1 cellular context compared by ENCODE assay signal in the genomic region with DNA sequence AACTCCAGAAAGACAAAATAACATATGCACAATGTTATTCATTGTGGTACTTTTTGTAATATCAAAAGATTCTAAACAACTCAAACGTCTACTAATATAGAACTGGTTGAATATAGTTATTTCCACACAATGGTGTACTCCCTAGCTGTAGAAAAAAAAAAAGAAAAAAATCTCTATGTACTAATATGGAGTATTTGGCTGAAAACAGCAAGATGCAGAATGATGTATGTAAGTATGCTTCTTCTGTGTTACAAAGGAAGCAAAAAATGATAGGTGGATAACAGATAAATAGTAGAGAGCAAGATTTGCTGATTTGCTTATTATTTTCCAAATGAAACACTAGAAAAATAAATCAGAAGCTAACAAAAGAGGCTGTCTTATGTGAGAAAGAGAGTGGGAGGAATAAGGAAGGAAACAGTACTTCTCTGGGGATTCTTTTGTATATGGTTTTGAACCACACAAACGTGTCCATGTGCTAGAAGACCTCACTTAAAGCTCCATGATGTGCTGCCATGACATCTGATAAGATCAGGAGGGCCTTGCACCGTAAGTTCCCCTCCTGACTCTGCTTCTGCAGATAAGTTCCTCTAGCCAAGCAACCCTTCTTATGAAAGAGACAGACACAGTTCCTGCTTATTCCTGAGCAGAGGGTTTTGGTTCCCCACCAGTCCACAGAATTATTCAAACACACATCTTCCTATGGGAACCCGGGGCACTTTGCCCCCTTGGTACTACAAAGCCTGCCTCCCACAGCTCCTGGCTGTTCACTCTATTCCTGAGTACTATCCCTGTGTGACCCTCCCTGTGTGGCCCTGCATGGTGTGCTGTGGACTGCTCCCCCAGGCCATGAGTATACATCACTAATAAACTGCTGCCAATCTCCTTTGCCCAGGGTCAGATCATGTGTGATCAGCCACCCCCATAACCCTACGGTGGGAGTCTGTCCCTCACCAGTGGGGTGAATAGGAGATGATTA.
A peak's percentile ranks its signal among the peaks of the same experiment; 100 is the strongest.
TF ChIP-seq lines count a peak whose summit lies in the region.

No MANE protein-coding gene starts in this region.

TF ChIP-seq in K562, 482 proteins besides CTCF, POLR2A, EP300 and RAD21 (continued from another document and continues in another):
- TF ChIP-seq CHAMP1 (IDR thresholded peaks at IDR 0.05) (peak; percentile 94), CBFA2T3 (IDR thresholded peaks at IDR 0.05) (peak; percentile 77), ZNF75A (CRISPR knock-in tag; IDR thresholded peaks at IDR 0.05) (no peak), FOXO4 (CRISPR knock-in tag; IDR thresholded peaks at IDR 0.05) (0 out of 2 replicates have a peak, but pooled peaks have one; percentile 53), SMARCB1 (IDR thresholded peaks at IDR 0.05; ENCODE audit: insufficient read length, low read depth) (peak; percentile 93), TAF1 (IDR thresholded peaks at IDR 0.05; ENCODE audit: control insufficient read depth, extremely low read depth, insufficient read depth, low read length, severe bottlenecking) (peak; percentile 32), ZBTB17 (CRISPR knock-in tag; IDR thresholded peaks at IDR 0.05) (peak; percentile 31), CBFA2T2 (conservative IDR thresholded peaks at IDR 0.05) (no peak; the same call in 1 of the 2 replicates), U2AF2 (optimal IDR thresholded peaks at IDR 0.05; ENCODE audit: low read depth, low read length) (no peak), MCM2 (IDR thresholded peaks at IDR 0.05; ENCODE audit: low read depth) (no peak), POLR2H (tag; IDR thresholded peaks at IDR 0.05; ENCODE audit: low read depth) (peak; percentile 64), CEBPZ (IDR thresholded peaks at IDR 0.05; ENCODE audit: borderline replicate concordance, low read depth, low read length) (no peak), DPF2 (IDR thresholded peaks at IDR 0.05) (peak; percentile 93), ZSCAN32 (CRISPR knock-in tag; IDR thresholded peaks at IDR 0.05) (no peak), HDAC2 (IDR thresholded peaks at IDR 0.05) (0 out of 2 replicates have a peak, but pooled peaks have one; percentile 87), PHF20 (IDR thresholded peaks at IDR 0.05; ENCODE audit: partially characterized antibody) (no peak), TAF7 (tag; IDR thresholded peaks at IDR 0.05) (peak; percentile 56), CSDE1 (IDR thresholded peaks at IDR 0.05) (peak in 1 of 2 experiments; percentile 9; a peak in 1 of 4 replicates), RFX5 (IDR thresholded peaks at IDR 0.05; ENCODE audit: low read depth, low read length) (no peak), TAF9B (IDR thresholded peaks at IDR 0.05; ENCODE audit: partially characterized antibody) (peak; percentile 55), ZNF316 (IDR thresholded peaks at IDR 0.05) (peak; percentile 96), ZKSCAN1 (IDR thresholded peaks at IDR 0.05; ENCODE audit: low read depth, low read length) (no peak), NR2C1 (IDR thresholded peaks at IDR 0.05) (peak; percentile 24; the same call in 1 of the 2 replicates), NR2C1 (tag; IDR thresholded peaks at IDR 0.05) (peak; percentile 70), STAT6 (CRISPR knock-in tag; IDR thresholded peaks at IDR 0.05) (0 out of 2 replicates have a peak, but pooled peaks have one; percentile 61), MTA3 (IDR thresholded peaks at IDR 0.05; ENCODE audit: borderline replicate concordance) (peak; percentile 91), ZNF586 (CRISPR knock-in tag; conservative IDR thresholded peaks at IDR 0.05) (no peak), NFYB (IDR thresholded peaks at IDR 0.05; ENCODE audit: extremely low read depth, insufficient read length) (no peak), ZNF175 (CRISPR knock-in tag; IDR thresholded peaks at IDR 0.05; ENCODE audit: low read depth) (peak; percentile 94), OTX1 (CRISPR knock-in tag; IDR thresholded peaks at IDR 0.05) (peak; percentile 80; the same call in 1 of the 2 replicates), ZKSCAN8 (CRISPR knock-in tag; IDR thresholded peaks at IDR 0.05) (peak; percentile 47; the same call in 1 of the 2 replicates), ELK1 (CRISPR knock-in tag; IDR thresholded peaks at IDR 0.05) (no peak), C11orf30 (IDR thresholded peaks at IDR 0.05; ENCODE audit: low read depth) (peak; percentile 93), GTF2A2 (tag; IDR thresholded peaks at IDR 0.05) (peak; percentile 52; the same call in 1 of the 2 replicates)
- TF ChIP-seq, protein P1, sequence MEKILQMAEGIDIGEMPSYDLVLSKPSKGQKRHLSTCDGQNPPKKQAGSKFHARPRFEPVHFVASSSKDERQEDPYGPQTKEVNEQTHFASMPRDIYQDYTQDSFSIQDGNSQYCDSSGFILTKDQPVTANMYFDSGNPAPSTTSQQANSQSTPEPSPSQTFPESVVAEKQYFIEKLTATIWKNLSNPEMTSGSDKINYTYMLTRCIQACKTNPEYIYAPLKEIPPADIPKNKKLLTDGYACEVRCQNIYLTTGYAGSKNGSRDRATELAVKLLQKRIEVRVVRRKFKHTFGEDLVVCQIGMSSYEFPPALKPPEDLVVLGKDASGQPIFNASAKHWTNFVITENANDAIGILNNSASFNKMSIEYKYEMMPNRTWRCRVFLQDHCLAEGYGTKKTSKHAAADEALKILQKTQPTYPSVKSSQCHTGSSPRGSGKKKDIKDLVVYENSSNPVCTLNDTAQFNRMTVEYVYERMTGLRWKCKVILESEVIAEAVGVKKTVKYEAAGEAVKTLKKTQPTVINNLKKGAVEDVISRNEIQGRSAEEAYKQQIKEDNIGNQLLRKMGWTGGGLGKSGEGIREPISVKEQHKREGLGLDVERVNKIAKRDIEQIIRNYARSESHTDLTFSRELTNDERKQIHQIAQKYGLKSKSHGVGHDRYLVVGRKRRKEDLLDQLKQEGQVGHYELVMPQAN (IDR thresholded peaks at IDR 0.05; ENCODE audit: borderline replicate concordance) = no peak
- TF ChIP-seq, protein P2, sequence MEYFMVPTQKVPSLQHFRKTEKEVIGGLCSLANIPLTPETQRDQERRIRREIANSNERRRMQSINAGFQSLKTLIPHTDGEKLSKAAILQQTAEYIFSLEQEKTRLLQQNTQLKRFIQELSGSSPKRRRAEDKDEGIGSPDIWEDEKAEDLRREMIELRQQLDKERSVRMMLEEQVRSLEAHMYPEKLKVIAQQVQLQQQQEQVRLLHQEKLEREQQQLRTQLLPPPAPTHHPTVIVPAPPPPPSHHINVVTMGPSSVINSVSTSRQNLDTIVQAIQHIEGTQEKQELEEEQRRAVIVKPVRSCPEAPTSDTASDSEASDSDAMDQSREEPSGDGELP (CRISPR knock-in tag; IDR thresholded peaks at IDR 0.05; ENCODE audit: borderline replicate concordance) = 0 out of 2 replicates have a peak, but pooled peaks have one; percentile 11
- TF ChIP-seq, protein P3, sequence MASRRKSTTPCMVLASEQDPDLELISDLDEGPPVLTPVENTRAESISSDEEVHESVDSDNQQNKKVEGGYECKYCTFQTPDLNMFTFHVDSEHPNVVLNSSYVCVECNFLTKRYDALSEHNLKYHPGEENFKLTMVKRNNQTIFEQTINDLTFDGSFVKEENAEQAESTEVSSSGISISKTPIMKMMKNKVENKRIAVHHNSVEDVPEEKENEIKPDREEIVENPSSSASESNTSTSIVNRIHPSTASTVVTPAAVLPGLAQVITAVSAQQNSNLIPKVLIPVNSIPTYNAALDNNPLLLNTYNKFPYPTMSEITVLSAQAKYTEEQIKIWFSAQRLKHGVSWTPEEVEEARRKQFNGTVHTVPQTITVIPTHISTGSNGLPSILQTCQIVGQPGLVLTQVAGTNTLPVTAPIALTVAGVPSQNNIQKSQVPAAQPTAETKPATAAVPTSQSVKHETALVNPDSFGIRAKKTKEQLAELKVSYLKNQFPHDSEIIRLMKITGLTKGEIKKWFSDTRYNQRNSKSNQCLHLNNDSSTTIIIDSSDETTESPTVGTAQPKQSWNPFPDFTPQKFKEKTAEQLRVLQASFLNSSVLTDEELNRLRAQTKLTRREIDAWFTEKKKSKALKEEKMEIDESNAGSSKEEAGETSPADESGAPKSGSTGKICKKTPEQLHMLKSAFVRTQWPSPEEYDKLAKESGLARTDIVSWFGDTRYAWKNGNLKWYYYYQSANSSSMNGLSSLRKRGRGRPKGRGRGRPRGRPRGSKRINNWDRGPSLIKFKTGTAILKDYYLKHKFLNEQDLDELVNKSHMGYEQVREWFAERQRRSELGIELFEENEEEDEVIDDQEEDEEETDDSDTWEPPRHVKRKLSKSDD (conservative IDR thresholded peaks at IDR 0.05; ENCODE audit: low read length) = 0 out of 2 replicates have a peak, but pooled peaks have one; percentile 16
